8 cellular contexts compared by ENCODE assay signal in genomic region chr10:77111611-77112550, GRCh38.
DNase-seq lines count a peak whose midpoint lies in the region; ATAC-seq, FAIRE-seq and TF ChIP-seq lines count a peak whose summit lies in the region.

No MANE protein-coding gene starts in this region.

- H3K27me3 Mint-ChIP-seq in stimulated activated naive CD8-positive, alpha-beta T cell treated with anti-CD3 and anti-CD28 coated beads, Interleukin-15, amount 100 ng/mL, for 72 hours: peaks cover 8% of the 10 kb centered on the region

- no peaks in the 10 kb centered on the region for H3K9me3 Mint-ChIP-seq in stimulated activated naive CD8-positive, alpha-beta T cell treated with anti-CD3 and anti-CD28 coated beads, Interleukin-15, amount 100 ng/mL, for 72 hours

- H3K79me2 ChIP-seq in PC-9 (ENCODE audit: low read depth) (no peaks in the 10 kb centered on the region), endothelial cell of umbilical vein (ENCODE audit: control insufficient read depth, insufficient read depth, low read length) (no peaks in the 10 kb centered on the region)

- CTCF ChIA-PET in PC-9 (lab: Charles Lee): no interaction called here
- CTCF ChIA-PET in endothelial cell of umbilical vein (lab: Charles Lee): interaction anchor here (0.9 to 1.8 kb wide), 7 partner anchors 14 to 1713 kb away, joined by 3 to 6 read pairs (median 4); no protein-coding TSS in a partner anchor

- TF ChIP-seq POLR2A in endothelial cell of umbilical vein (IDR thresholded peaks at IDR 0.05; ENCODE audit: low read depth, low read length) (no peak), lower leg skin (IDR thresholded peaks at IDR 0.05) (no peak)

- H3K27ac ChIP-seq in PC-9 (no peak overlapping the region), endothelial cell of umbilical vein (ENCODE audit: insufficient read depth, low read depth, low read length) (peak overlapping the region; percentile 58)

- peak in 1 of 2 donors; percentile 15 for DNase-seq in stimulated activated naive CD8-positive, alpha-beta T cell treated with anti-CD3 and anti-CD28 coated beads, Interleukin-15, amount 100 ng/mL, for 72 hours
- no peak for DNase-seq in stimulated activated naive CD8-positive, alpha-beta T cell treated with anti-CD3 and anti-CD28 coated beads, Interleukin-15, Interleukin-2, amounts not matched to agents 100 U/mL and 50 U/mL, for 24 hours
- peak; percentile 16 to 47 for DNase-seq in PC-9
- DNase-seq in endothelial cell of umbilical vein (ENCODE audit: low read depth, low spot score): peak; percentile 82
- DNase-seq in mucosa of descending colon: peak in 1 of 3 donors; percentile 14
- no peak for DNase-seq in lower leg skin (ENCODE audit: low spot score in 2 of 2)

- H3K9me2 ChIP-seq in PC-9 (ENCODE audit: insufficient read depth): no peaks in the 10 kb centered on the region

- dilution Hi-C loops in endothelial cell of umbilical vein (cut with MboI; ENCODE audit: extremely low pct_ligation_motif_present, low sequenced_read_pairs): no loop called here

- H3K4me1 Mint-ChIP-seq in stimulated activated naive CD8-positive, alpha-beta T cell treated with anti-CD3 and anti-CD28 coated beads, Interleukin-15, amount 100 ng/mL, for 72 hours: no peaks in the 10 kb centered on the region

- H3K36me3 ChIP-seq in PC-9 (ENCODE audit: low read depth) (no peaks in the 10 kb centered on the region), endothelial cell of umbilical vein (ENCODE audit: control insufficient read depth in 2 of 2, extremely low read depth in 1 of 2, insufficient read depth in 2 of 2, low read length in 2 of 2) (no peaks in the 10 kb centered on the region), mucosa of descending colon (ENCODE audit: low read depth) (no peaks in the 10 kb centered on the region)

- TF ChIP-seq CTCF in PC-9 (conservative IDR thresholded peaks at IDR 0.05): peak; percentile 97
- peak; percentile 68 to 71 for TF ChIP-seq CTCF in endothelial cell of umbilical vein (IDR thresholded peaks at IDR 0.05; ENCODE audit: extremely low read depth in 1 of 2, insufficient read depth in 1 of 2, low read depth in 1 of 2, low read length in 2 of 2)
- TF ChIP-seq CTCF in mucosa of descending colon (IDR thresholded peaks at IDR 0.05): peak; percentile 53
- TF ChIP-seq CTCF in lower leg skin (IDR thresholded peaks at IDR 0.05): peak in 1 of 3 donors; percentile 69

- WGBS in lower leg skin, 2 donors: 51 to 56% methylated on average over 12 of the region's 12 CpGs

- H3K9me3 ChIP-seq in PC-9 (ENCODE audit: insufficient read depth, low read depth): no peaks in the 10 kb centered on the region
- H3K9me3 ChIP-seq in endothelial cell of umbilical vein (replicated peaks; ENCODE audit: control insufficient read depth, insufficient read depth, low read length): no peaks in the 10 kb centered on the region
- no peaks in the 10 kb centered on the region for H3K9me3 ChIP-seq in mucosa of descending colon

- H3K9me1 ChIP-seq in endothelial cell of umbilical vein (replicated peaks; ENCODE audit: control insufficient read depth, extremely low read depth, insufficient read depth, low read length): no peaks in the 10 kb centered on the region

- POLR2A ChIA-PET in PC-9 (lab: Charles Lee; ENCODE audit: unreplicated experiment) (no interaction called here), endothelial cell of umbilical vein (lab: Charles Lee) (no interaction called here)

- no peaks in the 10 kb centered on the region for H4K20me1 ChIP-seq in PC-9 (ENCODE audit: insufficient read depth)
- no peaks in the 10 kb centered on the region for H4K20me1 ChIP-seq in endothelial cell of umbilical vein (replicated peaks; ENCODE audit: control insufficient read depth, extremely low read depth, insufficient read depth, low read length)

- peak; percentile 87 for FAIRE-seq in endothelial cell of umbilical vein (lab: Jason Lieb, UNC)

- no peaks in the 10 kb centered on the region for H3K27me3 ChIP-seq in PC-9 (ENCODE audit: insufficient read depth, low read depth)
- H3K27me3 ChIP-seq in endothelial cell of umbilical vein (ENCODE audit: control insufficient read depth in 2 of 2, insufficient read depth in 2 of 2, low read length in 2 of 2): no peaks in the 10 kb centered on the region

- H3K9ac ChIP-seq in endothelial cell of umbilical vein (replicated peaks; ENCODE audit: extremely low read depth, insufficient read depth, low read length): no peak overlapping the region

- H2AFZ ChIP-seq in PC-9 (no peak overlapping the region), endothelial cell of umbilical vein (ENCODE audit: low read depth, low read length) (peak overlapping the region; percentile 2)

- BruUV-seq in PC-9 (replicated peaks; lab: Mats Ljungman, UMichigan): no TSS peak
- no TSS peak for BruUV-seq in endothelial cell of umbilical vein (replicated peaks; lab: Mats Ljungman, UMichigan)

- H3K4me2 ChIP-seq in PC-9 (peak overlapping the region; percentile 11; the same call in 1 of the 2 replicates), endothelial cell of umbilical vein (ENCODE audit: insufficient read depth, low read length) (no peak overlapping the region)

- ATAC-seq in stimulated activated naive CD8-positive, alpha-beta T cell treated with anti-CD3 and anti-CD28 coated beads, Interleukin-15, amount 100 ng/mL, for 72 hours: peak; percentile 43
- ATAC-seq in stimulated activated naive CD8-positive, alpha-beta T cell treated with anti-CD3 and anti-CD28 coated beads, Interleukin-15, Interleukin-2, amounts not matched to agents 100 U/mL and 50 U/mL, for 24 hours: no peak
- ATAC-seq in HG03354 (IDR thresholded peaks at IDR 0.05; ENCODE audit: poor library complexity, severe bottlenecking, unreplicated experiment) (peak; percentile 62), mucosa of descending colon (peak; percentile 77), GM21447 (IDR thresholded peaks at IDR 0.05; ENCODE audit: unreplicated experiment) (no peak)

- H3K27ac Mint-ChIP-seq in stimulated activated naive CD8-positive, alpha-beta T cell treated with anti-CD3 and anti-CD28 coated beads, Interleukin-15, amount 100 ng/mL, for 72 hours: no peak overlapping the region

- no peak overlapping the region for H3K4me3 ChIP-seq in PC-9
- H3K4me3 ChIP-seq in endothelial cell of umbilical vein (replicated peaks in 1 of 3; ENCODE audit: insufficient read depth in 1 of 3, low read depth in 1 of 3, low read length in 3 of 3): no peak overlapping the region
- H3K4me3 ChIP-seq in mucosa of descending colon: no peak overlapping the region
- no peak overlapping the region for H3K4me3 ChIP-seq in lower leg skin (ENCODE audit: low read depth, poor library complexity, severe bottlenecking)

- no peak overlapping the region for H3K4me3 Mint-ChIP-seq in stimulated activated naive CD8-positive, alpha-beta T cell treated with anti-CD3 and anti-CD28 coated beads, Interleukin-15, amount 100 ng/mL, for 72 hours

- H3F3A ChIP-seq in PC-9 (ENCODE audit: insufficient read depth, low read depth): no peaks in the 10 kb centered on the region

- intact Hi-C loops in PC-9 (cut with micrococcal nuclease; ENCODE audit: unreplicated experiment): loop anchor here (10.0 kb wide), 2 partner anchors 97 to 1707 kb away; partner anchors contain the start of gene ZNF503
- intact Hi-C loops in endothelial cell of umbilical vein (cut with micrococcal nuclease): loop anchor here (1.0 to 5.0 kb wide), 6 partner anchors 53 to 1715 kb away; no protein-coding TSS in a partner anchor
- intact Hi-C loops in mucosa of descending colon (cut with DNase I, micrococcal nuclease): no loop called here
- intact Hi-C loops in lower leg skin (cut with DNase I; ENCODE audit: low total_unique reads): no loop called here

- H3K4me1 ChIP-seq in PC-9 (replicated peaks; ENCODE audit: insufficient read depth) (peaks cover 5% of the 10 kb centered on the region; the same call in 1 of the 2 replicates), endothelial cell of umbilical vein (ENCODE audit: control insufficient read depth, extremely low read depth, insufficient read depth, low read length) (peaks cover 6% of the 10 kb centered on the region), mucosa of descending colon (ENCODE audit: low read depth) (no peaks in the 10 kb centered on the region)

TF ChIP-seq in endothelial cell of umbilical vein, 7 proteins besides CTCF, POLR2A, EP300 and RAD21:
- TF ChIP-seq JUN (IDR thresholded peaks at IDR 0.05; ENCODE audit: borderline replicate concordance, insufficient read depth, insufficient read length, low read depth) (peak; percentile 2), MAX (IDR thresholded peaks at IDR 0.05; ENCODE audit: insufficient read depth, insufficient read length) (no peak), MYC (IDR thresholded peaks at IDR 0.05; ENCODE audit: low read depth, low read length) (no peak), FOS (IDR thresholded peaks at IDR 0.05; ENCODE audit: borderline replicate concordance, insufficient read depth, low read length) (peak; percentile 90), GATA2 (IDR thresholded peaks at IDR 0.05; ENCODE audit: insufficient read depth, insufficient read length, low read depth, low read length) (peak; percentile 80), POLR2AphosphoS5 (IDR thresholded peaks at IDR 0.05; ENCODE audit: insufficient read depth, low read depth, low read length) (no peak), EZH2 (IDR thresholded peaks at IDR 0.05; ENCODE audit: borderline replicate concordance, low read depth, low read length, severe bottlenecking) (no peak)

Comparison
In these comparisons a context has a peak if more than half of its experiments do, and no peak if none do; other contexts are left out.
1. ATAC-seq: peak in stimulated activated naive CD8-positive, alpha-beta T cell treated with anti-CD3 and anti-CD28 coated beads, Interleukin-15, amount 100 ng/mL, for 72 hours (single experiment), HG03354 (single experiment) and mucosa of descending colon (single experiment); none in stimulated activated naive CD8-positive, alpha-beta T cell treated with anti-CD3 and anti-CD28 coated beads, Interleukin-15, Interleukin-2, amounts not matched to agents 100 U/mL and 50 U/mL, for 24 hours (single experiment) and GM21447 (single experiment).
2. DNase-seq: peak in PC-9 (2 of 2) and endothelial cell of umbilical vein (single experiment); none in stimulated activated naive CD8-positive, alpha-beta T cell treated with anti-CD3 and anti-CD28 coated beads, Interleukin-15, Interleukin-2, amounts not matched to agents 100 U/mL and 50 U/mL, for 24 hours (single experiment) and lower leg skin (0 of 2).
3. intact Hi-C loops: an anchor here in PC-9 (10.0 kb wide) and endothelial cell of umbilical vein (1.0 to 5.0 kb wide); none called in mucosa of descending colon and lower leg skin.